Comparison of ENCODE assay signal across 32 cellular contexts in the genomic region with DNA sequence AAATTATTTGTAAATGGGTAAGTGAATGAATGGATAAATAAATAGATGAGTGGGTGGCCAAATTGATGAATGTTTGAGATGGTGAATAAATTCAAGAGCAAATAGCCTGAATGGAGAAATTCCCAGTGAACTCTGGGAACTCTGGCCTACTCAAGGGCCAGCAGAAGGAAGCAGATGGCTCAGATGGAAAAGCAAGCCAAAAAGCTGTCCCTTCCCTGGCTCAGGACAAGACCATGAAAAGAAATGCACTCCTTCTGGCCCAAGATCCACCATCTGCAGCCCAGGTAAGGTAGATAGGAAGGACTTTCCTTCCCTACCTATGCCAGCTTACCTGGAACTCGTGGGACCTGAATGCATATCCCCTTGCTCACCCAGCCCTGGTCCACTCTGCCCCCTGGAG. TPM values are rescaled to one million over a fixed set of nuclear protein-coding genes. Genes with fewer than 3 reads are reported as not detected.
"Had no signal": no experiment of that assay in that cellular context is flagged by ENCODE, and none has a peak within 500 bp of the region (broad histone marks: within the 10 kb centered on the region; RNA-seq: fewer than 3 reads in every experiment).

No MANE protein-coding gene starts in this region.

- ATAC-seq: activated CD4-positive, alpha-beta T cell treated with anti-CD3 and anti-CD28 coated beads for 36 hours; activated CD8-positive, alpha-beta memory T cell treated with anti-CD3 and anti-CD28 coated beads, Interleukin-2, amount 10 ng/mL, durations not matched to agents 7 days and 5 days; activated CD8-positive, alpha-beta T cell treated with anti-CD3 and anti-CD28 coated beads, Interleukin-2, amount 10 ng/mL, durations not matched to agents 7 days and 5 days; activated naive CD8-positive, alpha-beta T cell treated with anti-CD3 and anti-CD28 coated beads, Interleukin-2, amount 50 U/mL, for 24 hours; effector memory CD8-positive, alpha-beta T cell; foreskin keratinocyte; gastrocnemius medialis; heart left ventricle had no signal

- DNase-seq: activated CD4-positive, alpha-beta memory T cell treated with anti-CD3 and anti-CD28 coated beads for 36 hours; activated CD4-positive, alpha-beta T cell treated with anti-CD3 and anti-CD28 coated beads for 36 hours; activated CD4-positive, alpha-beta T cell treated with anti-CD3 and anti-CD28 coated beads, Interleukin-2, amount 10 ng/mL, durations not matched to agents 24 days and 14 days; activated CD4-positive, CD25-positive, alpha-beta regulatory T cell; activated CD4-positive, CD25-positive, alpha-beta regulatory T cell treated with anti-CD3 and anti-CD28 coated beads, Interleukin-2, amount 50 U/mL, for 72 hours; activated CD8-positive, alpha-beta memory T cell treated with anti-CD3 and anti-CD28 coated beads, Interleukin-2, amount 10 ng/mL, durations not matched to agents 7 days and 5 days; activated CD8-positive, alpha-beta memory T cell treated with anti-CD3 and anti-CD28 coated beads, Interleukin-2, amount 50 U/mL, for 4 hours; activated CD8-positive, alpha-beta T cell treated with anti-CD3 and anti-CD28 coated beads, Interleukin-2, amount 10 ng/mL, durations not matched to agents 7 days and 5 days; activated effector memory CD4-positive, alpha-beta T cell treated with anti-CD3 and anti-CD28 coated beads, Interleukin-2, amount 50 U/mL, for 16 hours; activated naive CD4-positive, alpha-beta T cell treated with anti-CD3 and anti-CD28 coated beads for 36 hours; activated naive CD8-positive, alpha-beta T cell treated with anti-CD3 and anti-CD28 coated beads for 36 hours; activated naive CD8-positive, alpha-beta T cell treated with anti-CD3 and anti-CD28 coated beads, Interleukin-2, amount 50 U/mL, for 24 hours; activated T-cell treated with anti-CD3 and anti-CD28 coated beads, Interleukin-2, amount 50 U/mL, for 1 hour; activated T-cell treated with anti-CD3 and anti-CD28 coated beads, Interleukin-2, amount 50 U/mL, for 48 hours; adrenal gland; central memory CD4-positive, alpha-beta T cell; cortex of kidney; dermis blood vessel endothelial cell; effector CD4-positive, alpha-beta T cell; effector memory CD8-positive, alpha-beta T cell; erythroblast; foreskin keratinocyte; gastrocnemius medialis; glutamatergic neuron; heart left ventricle; hypothalamus had no signal

RNA-seq across cellular contexts. Expression of a gene that starts 37.6 kb away (rescaled TPM):
- total RNA-seq: activated CD4-positive, alpha-beta memory T cell treated with anti-CD3 and anti-CD28 coated beads for 36 hours; activated CD4-positive, alpha-beta T cell treated with anti-CD3 and anti-CD28 coated beads for 36 hours; activated CD4-positive, alpha-beta T cell treated with anti-CD3 and anti-CD28 coated beads, Interleukin-2, amount 10 ng/mL, durations not matched to agents 24 days and 14 days; activated CD8-positive, alpha-beta memory T cell treated with anti-CD3 and anti-CD28 coated beads for 36 hours; activated CD8-positive, alpha-beta memory T cell treated with anti-CD3 and anti-CD28 coated beads, Interleukin-2, amount 10 ng/mL, durations not matched to agents 7 days and 5 days; activated CD8-positive, alpha-beta T cell treated with anti-CD3 and anti-CD28 coated beads, Interleukin-2, amount 10 ng/mL, durations not matched to agents 7 days and 5 days; activated naive CD4-positive, alpha-beta T cell treated with anti-CD3 and anti-CD28 coated beads for 36 hours; activated naive CD8-positive, alpha-beta T cell treated with anti-CD3 and anti-CD28 coated beads for 36 hours; activated T-helper 1 cell treated with anti-CD3 and anti-CD28 coated beads, Interleukin-12 subunit alpha, Interleukin-12 subunit beta, Interleukin-2, Interleukin-4 antibody, amounts not matched to agents 30 ng/mL and 10 ng/mL and 1 ng/mL, durations not matched to agents 14 hours and 24 hours and 36 hours; activated T-helper 2 cell treated with anti-CD3 and anti-CD28 coated beads, Interferon-gamma antibody, Interleukin-2, Interleukin-4, amounts not matched to agents 10 μg/mL and 5 μg/mL and 100 μg/mL, durations not matched to agents 14 hours and 24 hours and 36 hours; breast epithelium; cardiac muscle cell; chondrocyte; dermis blood vessel endothelial cell; foreskin keratinocyte; gastrocnemius medialis; heart left ventricle had no signal
